ENCODE assay signal across 8 cellular contexts in genomic region chr17:81394377-81394747, GRCh38. TPM values are rescaled to one million over a fixed set of nuclear protein-coding genes. Genes with fewer than 3 reads are reported as not detected.
A peak's percentile ranks its signal among the peaks of the same experiment; 100 is the strongest.
DNase-seq lines count a peak whose midpoint lies in the region; ATAC-seq, FAIRE-seq and TF ChIP-seq lines count a peak whose summit lies in the region.

No MANE protein-coding gene starts in this region.

- peaks cover 63% of the 10 kb centered on the region in 2 donors for H3K27me3 Mint-ChIP-seq in CD8-positive, alpha-beta memory T cell
- peaks cover 16% of the 10 kb centered on the region for H3K27me3 Mint-ChIP-seq in endothelial cell (ENCODE audit: unreplicated experiment)

- H3K9me3 ChIP-seq in CD8-positive, alpha-beta memory T cell (ENCODE audit: low read length) = no peaks in the 10 kb centered on the region
- H3K9me3 ChIP-seq in OCI-LY7 (ENCODE audit: low read length) (no peaks in the 10 kb centered on the region), pancreas (no peaks in the 10 kb centered on the region)

- TF ChIP-seq CTCF in OCI-LY7 (conservative IDR thresholded peaks at IDR 0.05; ENCODE audit: low read length) (peak; percentile 4), endothelial cell (IDR thresholded peaks at IDR 0.05; ENCODE audit: unreplicated experiment) (peak; percentile 5), pancreas (IDR thresholded peaks at IDR 0.05) (no peak)

- H3K4me2 ChIP-seq in OCI-LY7 (ENCODE audit: low read length) = peak overlapping the region; percentile 87

- ATAC-seq in pancreas = no peak
- ATAC-seq in GM18868 (IDR thresholded peaks at IDR 0.05; ENCODE audit: unreplicated experiment) = no peak

- H3K27ac ChIP-seq in CD8-positive, alpha-beta memory T cell (ENCODE audit: low read depth, low read length) = peak overlapping the region; percentile 43
- peak overlapping the region; percentile 75 for H3K27ac ChIP-seq in OCI-LY7 (ENCODE audit: low read depth, low read length, poor library complexity, severe bottlenecking)
- peak overlapping the region; percentile 6 to 57 (median 46) for H3K27ac ChIP-seq in pancreas

- peaks cover 24 to 33% (median 26%) of the 10 kb centered on the region in 3 donors for H3K4me1 Mint-ChIP-seq in CD8-positive, alpha-beta memory T cell
- peaks cover 42% of the 10 kb centered on the region for H3K4me1 Mint-ChIP-seq in endothelial cell (ENCODE audit: unreplicated experiment)

- 26 to 27% methylated on average over 5 of the region's 5 CpGs for WGBS in pancreas, 2 donors

- POLR2A ChIA-PET in CD8-positive, alpha-beta memory T cell (lab: Charles Lee) = no interaction called here
- POLR2A ChIA-PET in OCI-LY7 (lab: Charles Lee) = interaction anchor here (0.6 to 1.6 kb wide), 8 partner anchors 11 to 283 kb away, joined by 3 to 8 read pairs (median 4); partner anchors contain the start of gene SLC38A10

- BruUV-seq in OCI-LY7 (replicated peaks; lab: Mats Ljungman, UMichigan) = no TSS peak

- H3K9me2 ChIP-seq in OCI-LY7 (ENCODE audit: insufficient read depth, low read length) = no peaks in the 10 kb centered on the region

- DNase-seq in CD8-positive, alpha-beta memory T cell = no peak
- DNase-seq in OCI-LY7 (ENCODE audit: low spot score) (no peak), endothelial cell (ENCODE audit: low spot score) (no peak), pancreas (no peak), NCI-H1436 (lab: John Stamatoyannopoulos, UW) (no peak), iPS-NIHi7 (ENCODE audit: extremely low spot score) (no peak), HuH-7.5 (ENCODE audit: low spot score) (no peak)

- CTCF ChIA-PET in CD8-positive, alpha-beta memory T cell (lab: Charles Lee) = no interaction called here
- CTCF ChIA-PET in OCI-LY7 (lab: Charles Lee; ENCODE audit: unreplicated experiment) = interaction anchor here (0.5 to 1.2 kb wide), 3 partner anchors 48 to 204 kb away, joined by 3 to 7 read pairs (median 4); no protein-coding TSS in a partner anchor

- H2AFZ ChIP-seq in OCI-LY7 (ENCODE audit: low read length) = peak overlapping the region; percentile 84

- peaks cover 50% of the 10 kb centered on the region for H3K4me1 ChIP-seq in CD8-positive, alpha-beta memory T cell (ENCODE audit: insufficient read depth, low read length)
- H3K4me1 ChIP-seq in OCI-LY7 (ENCODE audit: insufficient read depth, low read length, poor library complexity, severe bottlenecking) (peaks cover 45% of the 10 kb centered on the region), pancreas (peaks cover 17 to 28% (median 24%) of the 10 kb centered on the region in 3 donors)

- 0 out of 2 replicates have a peak, but pooled peaks cover 10% of the 10 kb centered on the region for H4K20me1 ChIP-seq in OCI-LY7 (ENCODE audit: insufficient read depth, low read length)

- H3K79me2 ChIP-seq in OCI-LY7 (ENCODE audit: insufficient read depth, low read depth, low read length) = peaks cover 4% of the 10 kb centered on the region; the same call in 1 of the 2 replicates

- H3K4me3 Mint-ChIP-seq in CD8-positive, alpha-beta memory T cell = peak overlapping the region; percentile 0 to 91 (median 41)
- H3K4me3 Mint-ChIP-seq in endothelial cell (ENCODE audit: unreplicated experiment) = peak overlapping the region; percentile 90

- peaks cover 70% of the 10 kb centered on the region for H3K27me3 ChIP-seq in CD8-positive, alpha-beta memory T cell (ENCODE audit: insufficient read depth, low read length, poor library complexity, severe bottlenecking)
- no peaks in the 10 kb centered on the region for H3K27me3 ChIP-seq in pancreas

- intact Hi-C loops in OCI-LY7 (cut with micrococcal nuclease; ENCODE audit: unreplicated experiment) = loop anchor here (2.0 to 10.0 kb wide), 5 partner anchors 90 to 200 kb away; partner anchors contain the start of genes ACTG1 and SLC38A10
- intact Hi-C loops in pancreas (cut with DNase I) = loop anchor here in 1 of 3 donors (10.0 kb wide), 1 partner anchor 100 kb away; the partner anchor contains the start of gene SLC38A10

- peaks cover 0 to 6% (median 2%) of the 10 kb centered on the region in 5 donors for H3K9me3 Mint-ChIP-seq in CD8-positive, alpha-beta memory T cell
- no peaks in the 10 kb centered on the region for H3K9me3 Mint-ChIP-seq in endothelial cell (ENCODE audit: unreplicated experiment)

- H3K36me3 ChIP-seq in CD8-positive, alpha-beta memory T cell (ENCODE audit: insufficient read depth, low read length) = no peaks in the 10 kb centered on the region
- H3K36me3 ChIP-seq in OCI-LY7 (ENCODE audit: insufficient read depth, low read length) = peaks cover 4% of the 10 kb centered on the region; the same call in 1 of the 2 replicates
- H3K36me3 ChIP-seq in pancreas = no peaks in the 10 kb centered on the region

- H3K27ac Mint-ChIP-seq in CD8-positive, alpha-beta memory T cell = peak overlapping the region in 2 of 8 donors; percentile 64 to 98
- H3K27ac Mint-ChIP-seq in endothelial cell (ENCODE audit: unreplicated experiment) = peak overlapping the region; percentile 76

- H3K36me3 Mint-ChIP-seq in CD8-positive, alpha-beta memory T cell = no peaks in the 10 kb centered on the region
- peaks cover 13% of the 10 kb centered on the region for H3K36me3 Mint-ChIP-seq in endothelial cell (ENCODE audit: low read depth, unreplicated experiment)

- H3K4me3 ChIP-seq in CD8-positive, alpha-beta memory T cell (ENCODE audit: low read length) = no peak overlapping the region
- H3K4me3 ChIP-seq in OCI-LY7 (ENCODE audit: low read depth, low read length, poor library complexity, severe bottlenecking) (peak overlapping the region; percentile 74), pancreas (peak overlapping the region in 3 of 4 donors; percentile 7 to 94 (median 87))

- FAIRE-seq in pancreas (lab: Jason Lieb, UNC) = no peak

RNA-seq across cellular contexts. Expression of gene BAHCC1, which starts 0.9 kb away (rescaled TPM):
- total RNA-seq in CD8-positive, alpha-beta memory T cell = not detected
- polyA plus RNA-seq in CD8-positive, alpha-beta memory T cell = not detected
- total RNA-seq in OCI-LY7 (2014; rRNA removed; shearing (Covaris generic)) = 1.4 and 5.2 TPM in 2 replicates
- total RNA-seq in OCI-LY7 (2022) (5.5 and 5.7 TPM in 2 replicates), endothelial cell (ENCODE audit: unreplicated experiment) (10.7 TPM), pancreas (10 to 100 TPM in 2 of 6 donors, 1 to 10 TPM in 4; 8.0 to 11.5 (median 9.6) TPM)
- polyA plus RNA-seq in pancreas = 10 to 100 TPM; 11.4 to 24.1 TPM

Comparison
In these comparisons a context has a peak if more than half of its experiments do, and no peak if none do; other contexts are left out.
1. CTCF ChIP-seq: peak in OCI-LY7 (single experiment) and endothelial cell (single experiment); none in pancreas (0 of 4).
2. Peak in every context shown above with its lines, with median percentiles within 50 percentile points of each other: H3K27ac ChIP-seq.